In genomic region chr12:13956060-13956590, GRCh38 we compare ENCODE assay signal across 15 cellular contexts. TPM values are rescaled to one million over a fixed set of nuclear protein-coding genes. Genes with fewer than 3 reads are reported as not detected.
DNase-seq lines count a peak whose midpoint lies in the region; ATAC-seq and TF ChIP-seq lines count a peak whose summit lies in the region.
"Had no signal": no experiment of that assay in that cellular context is flagged by ENCODE, and none has a peak within 500 bp of the region (broad histone marks: within the 10 kb centered on the region; RNA-seq: fewer than 3 reads in every experiment).

No MANE protein-coding gene starts in this region.

- peaks cover 32% of the 10 kb centered on the region for H3K4me1 Mint-ChIP-seq in neural crest cell
- peaks cover 23% of the 10 kb centered on the region for H3K4me1 Mint-ChIP-seq in GM23338
- H3K4me1 Mint-ChIP-seq: CD8-positive, alpha-beta memory T cell had no signal

- H3K79me2 ChIP-seq in GM23338 (replicated peaks; ENCODE audit: insufficient read depth) (no peaks in the 10 kb centered on the region), mammary epithelial cell (ENCODE audit: insufficient read depth, low read length) (no peaks in the 10 kb centered on the region)

- peak overlapping the region; percentile 36 for H3K27ac Mint-ChIP-seq in neural crest cell (ENCODE audit: unreplicated experiment)
- no peak overlapping the region for H3K27ac Mint-ChIP-seq in GM23338
- H3K27ac Mint-ChIP-seq: CD8-positive, alpha-beta memory T cell; HFFc6 had no signal

- H3K27me3 Mint-ChIP-seq in neural crest cell (ENCODE audit: low read depth), result no peaks in the 10 kb centered on the region
- peaks cover 2% of the 10 kb centered on the region for H3K27me3 Mint-ChIP-seq in GM23338 (ENCODE audit: insufficient read depth, low read depth, poor library complexity)
- H3K27me3 Mint-ChIP-seq: CD8-positive, alpha-beta memory T cell had no signal

- no TSS peak for BruUV-seq in mammary epithelial cell (replicated peaks; lab: Mats Ljungman, UMichigan)

- H3K4me1 ChIP-seq in GM23338 (ENCODE audit: insufficient read depth) (peaks cover 28% of the 10 kb centered on the region), mammary epithelial cell (ENCODE audit: insufficient read depth, low read length) (no peaks in the 10 kb centered on the region)

- intact Hi-C loops in mammary epithelial cell (cut with micrococcal nuclease), result no loop called here

- no peak for ATAC-seq in GM21526 (IDR thresholded peaks at IDR 0.05; ENCODE audit: low FRiP score, unreplicated experiment)
- no peak for ATAC-seq in GM23338

- H3K4me2 ChIP-seq in GM23338 (no peak overlapping the region), mammary epithelial cell (ENCODE audit: insufficient read depth, low read depth, low read length) (no peak overlapping the region)

- H3F3A ChIP-seq in GM23338 (replicated peaks; ENCODE audit: low read depth), result no peaks in the 10 kb centered on the region

- DNase-seq in caudate nucleus (lab: John Stamatoyannopoulos, UW) (peak in 6 of 61 donors; percentile 14 to 49 (median 28)), neural crest cell (ENCODE audit: low read depth, low spot score) (no peak), pons (ENCODE audit: low spot score) (peak; percentile 68), GM23338 (ENCODE audit: low spot score) (no peak), activated gamma-delta T cell treated with Interleukin-2 at 50 U/mL for 16 hours (no peak), mammary epithelial cell (no peak)
- DNase-seq: Caco-2; CD8-positive, alpha-beta memory T cell; GF-D8; HCEC 1CT; HFFc6 had no signal

- H3K27me3 ChIP-seq in GM23338 (ENCODE audit: insufficient read depth) (no peaks in the 10 kb centered on the region), mammary epithelial cell (ENCODE audit: insufficient read depth, low read length) (peaks cover 2% of the 10 kb centered on the region)
- H3K27me3 ChIP-seq: BLaER1 had no signal

- TF ChIP-seq CTCF in neural crest cell (conservative IDR thresholded peaks at IDR 0.05), result no peak
- no peak for TF ChIP-seq CTCF in GM23338 (conservative IDR thresholded peaks at IDR 0.05; ENCODE audit: low read depth in 2 of 2)
- TF ChIP-seq CTCF in mammary epithelial cell (conservative IDR thresholded peaks at IDR 0.05 in 1 of 2, IDR thresholded peaks at IDR 0.05 in 1 of 2; ENCODE audit: extremely low read depth in 1 of 2, insufficient read depth in 1 of 2, low read depth in 1 of 2, low read length in 2 of 2), result no peak

- H3K9ac ChIP-seq in mammary epithelial cell (ENCODE audit: insufficient read depth, low read length), result no peak overlapping the region
- H3K9ac ChIP-seq: BLaER1 had no signal

- no peaks in the 10 kb centered on the region for H3K36me3 ChIP-seq in GM23338 (ENCODE audit: insufficient read depth)
- no peaks in the 10 kb centered on the region for H3K36me3 ChIP-seq in mammary epithelial cell (ENCODE audit: insufficient read depth, low read length)
- H3K36me3 ChIP-seq: BLaER1 had no signal

- H3K4me3 Mint-ChIP-seq in neural crest cell (no peak overlapping the region), GM23338 (no peak overlapping the region)
- H3K4me3 Mint-ChIP-seq: CD8-positive, alpha-beta memory T cell; HFFc6 had no signal

- WGBS in mammary epithelial cell (ENCODE audit: low coverage, missing lambda C conversion rate), result 29% methylated on average over 13 of the region's 15 CpGs

- H3K4me3 ChIP-seq in GM23338 (no peak overlapping the region), mammary epithelial cell (replicated peaks in 1 of 3; ENCODE audit: insufficient read depth in 1 of 3, low read depth in 2 of 3, low read length in 3 of 3) (no peak overlapping the region)
- H3K4me3 ChIP-seq: BLaER1 had no signal

- dilution Hi-C loops in mammary epithelial cell (cut with HindIII; ENCODE audit: low sequenced_read_pairs), result no loop called here

- no peaks in the 10 kb centered on the region for H3K9me3 ChIP-seq in mammary epithelial cell (replicated peaks; ENCODE audit: insufficient read depth, low read length)
- H3K9me3 ChIP-seq: Caco-2 had no signal

- CTCF ChIA-PET in mammary epithelial cell (lab: Charles Lee; ENCODE audit: low non-redundant PET), result no interaction called here

- H3K9me2 ChIP-seq in GM23338 (ENCODE audit: insufficient read depth), result peaks cover 5% of the 10 kb centered on the region; the same call in 1 of the 2 replicates

- H2AFZ ChIP-seq in GM23338 (no peak overlapping the region), mammary epithelial cell (ENCODE audit: low read depth, low read length) (no peak overlapping the region)

- peak overlapping the region; percentile 30 for H3K27ac ChIP-seq in caudate nucleus (ENCODE audit: low read depth, low read length)
- no peak overlapping the region for H3K27ac ChIP-seq in GM23338 (ENCODE audit: low read depth)
- no peak overlapping the region for H3K27ac ChIP-seq in mammary epithelial cell (ENCODE audit: insufficient read depth, low read depth, low read length)
- H3K27ac ChIP-seq: BLaER1, HL-60 had no signal

- H3K36me3 Mint-ChIP-seq in neural crest cell (ENCODE audit: low read depth) (peaks cover 2% of the 10 kb centered on the region), GM23338 (ENCODE audit: low read depth) (peaks cover 3% of the 10 kb centered on the region; the same call in 1 of the 3 replicates)
- H3K36me3 Mint-ChIP-seq: CD8-positive, alpha-beta memory T cell had no signal

- peaks cover 3% of the 10 kb centered on the region for H3K9me3 Mint-ChIP-seq in neural crest cell
- peaks cover 3% of the 10 kb centered on the region; the same call in 1 of the 3 replicates for H3K9me3 Mint-ChIP-seq in GM23338

- in situ Hi-C loops in mammary epithelial cell (cut with MboI; ENCODE audit: low sequenced_read_pairs in 2 of 2), result no loop called here

- H4K20me1 ChIP-seq in GM23338 (replicated peaks; ENCODE audit: insufficient read depth) (no peaks in the 10 kb centered on the region), mammary epithelial cell (ENCODE audit: insufficient read depth, low read length) (no peaks in the 10 kb centered on the region)
- H4K20me1 ChIP-seq: BLaER1 had no signal

TF ChIP-seq in GM23338, 12 proteins besides CTCF, POLR2A, EP300 and RAD21 (continues in another document):
- TF ChIP-seq ZNF114 (CRISPR knock-in tag; IDR thresholded peaks at IDR 0.05) (no peak), ZNF462 (CRISPR knock-in tag; IDR thresholded peaks at IDR 0.05) (no peak), JUNB (IDR thresholded peaks at IDR 0.05; ENCODE audit: unreplicated experiment) (no peak)

RNA-seq across cellular contexts. Expression of gene GRIN2B, which starts 25.3 kb away (rescaled TPM):
- total RNA-seq in neural crest cell, result 1.0 and 1.1 TPM in 2 replicates
- total RNA-seq in GM23338 (2014; rRNA removed; shearing (Covaris generic)), result 3.0 and 5.9 TPM in 2 replicates
- polyA plus RNA-seq in GM23338 (2016; fragmentation: Nextera tagmentation; extraction: Ambion mirVana), result 0.31 and 0.63 TPM in 2 replicates
- under 1 TPM in 1 of 2 donors, not detected in 1; under 0.01 TPM for total RNA-seq in mammary epithelial cell
- not detected for polyA plus RNA-seq in mammary epithelial cell
- not detected for polyA minus RNA-seq in mammary epithelial cell
- total RNA-seq: CD8-positive, alpha-beta memory T cell; H4; HFFc6 had no signal
- polyA plus RNA-seq: CD8-positive, alpha-beta memory T cell had no signal
